9 cellular contexts compared by ENCODE assay signal in genomic region chr13:40315416-40316064, GRCh38.
A peak's percentile ranks its signal among the peaks of the same experiment; 100 is the strongest.
DNase-seq lines count a peak whose midpoint lies in the region; ATAC-seq, FAIRE-seq and TF ChIP-seq lines count a peak whose summit lies in the region.
"Had no signal": no experiment of that assay in that cellular context is flagged by ENCODE, and none has a peak within 500 bp of the region (broad histone marks: within the 10 kb centered on the region; RNA-seq: fewer than 3 reads in every experiment).

No MANE protein-coding gene starts in this region.

- WGBS in suprapubic skin: 66% methylated on average over 10 of the region's 10 CpGs

- no peak for TF ChIP-seq POLR2A in suprapubic skin (IDR thresholded peaks at IDR 0.05)

- H3K36me3 ChIP-seq in kidney (ENCODE audit: control insufficient read depth in 1 of 2, insufficient read depth in 2 of 2, low read length in 2 of 2) (no peaks in the 10 kb centered on the region), suprapubic skin (no peaks in the 10 kb centered on the region)
- H3K36me3 ChIP-seq: Peyer's patch had no signal

- no peak overlapping the region for H3K9ac ChIP-seq in kidney (ENCODE audit: low read length in 2 of 2)

- H3K27me3 ChIP-seq in suprapubic skin: no peaks in the 10 kb centered on the region
- H3K27me3 ChIP-seq: Peyer's patch had no signal

- H3K4me1 ChIP-seq in kidney (ENCODE audit: control insufficient read depth in 1 of 2, insufficient read depth in 1 of 2, low read depth in 1 of 2, low read length in 2 of 2) (no peaks in the 10 kb centered on the region), suprapubic skin (no peaks in the 10 kb centered on the region)

- no peak for TF ChIP-seq CTCF in kidney (IDR thresholded peaks at IDR 0.05; ENCODE audit: borderline replicate concordance, extremely low read depth, insufficient read depth)
- no peak for TF ChIP-seq CTCF in suprapubic skin (IDR thresholded peaks at IDR 0.05)

- FAIRE-seq in kidney (lab: Jason Lieb, UNC): no peak
- FAIRE-seq: K562 had no signal

- no peak overlapping the region for H3K27ac ChIP-seq in kidney (ENCODE audit: low read depth in 2 of 2, low read length in 2 of 2)
- no peak overlapping the region for H3K27ac ChIP-seq in suprapubic skin
- H3K27ac ChIP-seq: Peyer's patch had no signal

- H3K4me3 ChIP-seq in kidney (ENCODE audit: low read length in 2 of 2) (no peak overlapping the region), suprapubic skin (no peak overlapping the region)
- H3K4me3 ChIP-seq: K562, Peyer's patch had no signal

- intact Hi-C loops in kidney (cut with DNase I): no loop called here

- ATAC-seq in HG03280 (IDR thresholded peaks at IDR 0.05; ENCODE audit: unreplicated experiment): no peak
- ATAC-seq: K562 had no signal

- DNase-seq in activated CD4-positive, CD25-positive, alpha-beta regulatory T cell treated with anti-CD3 and anti-CD28 coated beads, Interleukin-2, amount 50 U/mL, for 16 hours (ENCODE audit: low read depth, low spot score): peak; percentile 15
- peak; percentile 80 for DNase-seq in activated effector memory CD4-positive, alpha-beta T cell treated with anti-CD3 and anti-CD28 coated beads, Interleukin-2, amount 50 U/mL, for 16 hours
- DNase-seq in kidney: peak; percentile 71
- DNase-seq in stimulated activated CD8-positive, alpha-beta memory T cell treated with anti-CD3 and anti-CD28 coated beads, Interleukin-4, amount 100 ng/mL, for 4 hours (ENCODE audit: low read depth in 2 of 2, low spot score in 1 of 2): peak; percentile 14
- no peak for DNase-seq in ecto neural progenitor cell (ENCODE audit: low spot score)
- no peak for DNase-seq in suprapubic skin (ENCODE audit: low spot score in 2 of 2)

- no peak for TF ChIP-seq EP300 in suprapubic skin (IDR thresholded peaks at IDR 0.05)

- H3K9me3 ChIP-seq in kidney (ENCODE audit: control insufficient read depth in 1 of 2, low read length in 2 of 2): no peaks in the 10 kb centered on the region
- H3K9me3 ChIP-seq in suprapubic skin: no peaks in the 10 kb centered on the region
- H3K9me3 ChIP-seq: Peyer's patch had no signal

Comparison
In these comparisons a context has a peak if more than half of its experiments do, and no peak if none do; other contexts are left out.
1. DNase-seq: peak in activated CD4-positive, CD25-positive, alpha-beta regulatory T cell treated with anti-CD3 and anti-CD28 coated beads, Interleukin-2, amount 50 U/mL, for 16 hours (single experiment), activated effector memory CD4-positive, alpha-beta T cell treated with anti-CD3 and anti-CD28 coated beads, Interleukin-2, amount 50 U/mL, for 16 hours (single experiment), kidney (single experiment) and stimulated activated CD8-positive, alpha-beta memory T cell treated with anti-CD3 and anti-CD28 coated beads, Interleukin-4, amount 100 ng/mL, for 4 hours (2 of 2); none in ecto neural progenitor cell (single experiment) and suprapubic skin (0 of 2).